12 cellular contexts compared by ENCODE assay signal in genomic region chr16:15689290-15689689, GRCh38.
"Had no signal": no experiment of that assay in that cellular context is flagged by ENCODE, and none has a peak within 500 bp of the region (broad histone marks: within the 10 kb centered on the region; RNA-seq: fewer than 3 reads in every experiment).

No MANE protein-coding gene starts in this region.

- H3K4me1 Mint-ChIP-seq: activated T-helper 17 cell treated with anti-CD3 and anti-CD28 coated beads, Interleukin-2, amount 50 U/mL, for 72 hours had no signal

- H3K27ac Mint-ChIP-seq: activated naive CD4-positive, alpha-beta T cell treated with anti-CD3 and anti-CD28 coated beads for 36 hours; activated T-helper 17 cell treated with anti-CD3 and anti-CD28 coated beads, Interleukin-2, amount 50 U/mL, for 72 hours; natural killer cell treated with Interleukin-12 subunit alpha and Interleukin-12 subunit beta and Interleukin-15 and Interleukin-18, amount 100 ng/mL, for 72 hours had no signal

- H3K4me3 ChIP-seq: heart left ventricle, sigmoid colon had no signal

- H3K27me3 ChIP-seq: heart left ventricle, sigmoid colon had no signal

- H3K9me3 ChIP-seq: heart left ventricle, sigmoid colon had no signal

- H3K4me1 ChIP-seq: heart left ventricle, sigmoid colon had no signal

- H3K9me3 Mint-ChIP-seq: activated naive CD4-positive, alpha-beta T cell treated with anti-CD3 and anti-CD28 coated beads for 36 hours; activated T-helper 17 cell treated with anti-CD3 and anti-CD28 coated beads, Interleukin-2, amount 50 U/mL, for 72 hours; natural killer cell treated with Interleukin-12 subunit alpha and Interleukin-12 subunit beta and Interleukin-15 and Interleukin-18, amount 100 ng/mL, for 72 hours; stimulated activated naive CD8-positive, alpha-beta T cell treated with anti-CD3 and anti-CD28 coated beads, Interleukin-15, Interleukin-2, amounts not matched to agents 100 ng/mL and 50 ng/mL, for 24 hours had no signal

- ATAC-seq: activated T-helper 17 cell treated with anti-CD3 and anti-CD28 coated beads, Interleukin-2, amount 50 U/mL, for 72 hours; esophagus mucosa; heart left ventricle; natural killer cell treated with Interleukin-12 subunit alpha and Interleukin-12 subunit beta and Interleukin-15 and Interleukin-18, amount 100 ng/mL, for 72 hours had no signal

- DNase-seq: activated CD4-positive, alpha-beta T cell treated with anti-CD3 and anti-CD28 coated beads, Interleukin-2, amount 50 U/mL, for 4 hours; activated naive CD4-positive, alpha-beta T cell treated with anti-CD3 and anti-CD28 coated beads for 36 hours; foreskin melanocyte; heart left ventricle; occipital lobe; sigmoid colon; stimulated activated CD4-positive, alpha-beta T cell treated with anti-CD3 and anti-CD28 coated beads, Interleukin-12 subunit alpha, Interleukin-12 subunit beta, amount 100 ng/mL, for 4 hours; stimulated activated CD4-positive, alpha-beta T cell treated with anti-CD3 and anti-CD28 coated beads, Interleukin-4, amount 100 ng/mL, for 24 hours had no signal

- H3K27me3 Mint-ChIP-seq: activated T-helper 17 cell treated with anti-CD3 and anti-CD28 coated beads, Interleukin-2, amount 50 U/mL, for 72 hours; natural killer cell treated with Interleukin-12 subunit alpha and Interleukin-12 subunit beta and Interleukin-15 and Interleukin-18, amount 100 ng/mL, for 72 hours; stimulated activated naive CD8-positive, alpha-beta T cell treated with anti-CD3 and anti-CD28 coated beads, Interleukin-15, Interleukin-2, amounts not matched to agents 100 ng/mL and 50 ng/mL, for 24 hours had no signal

- H3K27ac ChIP-seq: heart left ventricle, sigmoid colon had no signal

- H3K4me3 Mint-ChIP-seq: activated naive CD4-positive, alpha-beta T cell treated with anti-CD3 and anti-CD28 coated beads for 36 hours; activated T-helper 17 cell treated with anti-CD3 and anti-CD28 coated beads, Interleukin-2, amount 50 U/mL, for 72 hours; natural killer cell treated with Interleukin-12 subunit alpha and Interleukin-12 subunit beta and Interleukin-15 and Interleukin-18, amount 100 ng/mL, for 72 hours; stimulated activated naive CD8-positive, alpha-beta T cell treated with anti-CD3 and anti-CD28 coated beads, Interleukin-15, Interleukin-2, amounts not matched to agents 100 ng/mL and 50 ng/mL, for 24 hours had no signal
